In the genomic region with DNA sequence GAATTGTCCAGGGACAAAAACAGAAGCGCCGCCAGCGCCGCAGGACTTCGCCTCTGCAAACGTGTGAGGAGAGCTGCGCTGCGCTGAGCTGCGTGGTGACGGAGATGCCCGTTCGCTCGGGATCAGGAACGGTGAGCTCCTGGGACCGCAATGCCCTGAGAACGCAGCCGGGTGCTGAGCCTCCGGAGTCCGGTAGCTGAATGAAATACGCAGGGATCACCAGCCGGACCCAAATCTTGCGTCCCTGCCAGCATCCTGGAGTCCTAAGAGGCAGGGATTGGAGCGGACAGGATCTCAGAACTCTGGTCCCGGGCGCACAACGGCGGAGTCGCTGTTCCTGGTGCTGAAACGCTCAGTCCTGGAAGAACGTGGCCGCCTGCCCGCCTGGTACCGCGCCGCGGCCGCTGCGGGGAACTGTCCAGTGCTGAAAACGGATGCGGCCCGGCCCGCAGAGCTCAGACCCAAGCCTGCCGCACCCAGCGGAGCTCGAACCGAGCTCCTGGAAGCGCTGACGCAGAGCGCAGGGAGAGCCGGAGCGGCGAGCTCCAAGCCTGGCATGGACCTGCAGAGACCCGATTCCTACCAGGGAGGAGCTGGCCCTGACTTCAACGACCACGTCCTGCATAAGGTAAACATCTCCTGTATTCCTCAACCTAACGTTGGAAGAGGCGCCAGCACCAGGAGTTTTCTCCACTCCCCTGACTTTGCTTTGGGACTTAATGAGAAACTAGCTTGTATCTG, we compare ENCODE assay signal across 8 cellular contexts. TPM values are rescaled to one million over a fixed set of nuclear protein-coding genes. Genes with fewer than 3 reads are reported as not detected.
DNase-seq lines count a peak whose midpoint lies in the region; ATAC-seq and TF ChIP-seq lines count a peak whose summit lies in the region.

No MANE protein-coding gene starts in this region.

- no peaks in the 10 kb centered on the region for H3K36me3 Mint-ChIP-seq in CD4-positive, alpha-beta memory T cell
- no peaks in the 10 kb centered on the region for H3K36me3 Mint-ChIP-seq in activated T-cell treated with anti-CD3 and anti-CD28 coated beads, Interleukin-2, amount 50 U/mL, for 4 hours (ENCODE audit: insufficient read depth)
- H3K36me3 Mint-ChIP-seq in natural killer cell = no peaks in the 10 kb centered on the region
- H3K36me3 Mint-ChIP-seq in stimulated activated memory B cell treated with anti-CD40 and anti-IgM and Interleukin-4, amounts not matched to agents 10 μg/mL and 1 μg/mL and 100 μg/mL, for 72 hours = no peaks in the 10 kb centered on the region

- peaks cover 7% of the 10 kb centered on the region for H3K27me3 ChIP-seq in CD4-positive, alpha-beta memory T cell (ENCODE audit: insufficient read depth, low read length)

- H3K4me1 ChIP-seq in CD4-positive, alpha-beta memory T cell (ENCODE audit: insufficient read depth, low read length) = no peaks in the 10 kb centered on the region

- POLR2A ChIA-PET in CD4-positive, alpha-beta memory T cell (lab: Charles Lee; ENCODE audit: partially characterized antibody) = interaction anchor here (0.9 to 2.4 kb wide), 4 partner anchors 65 to 79 kb away, joined by 5 to 8 read pairs (median 6); a partner anchor contains a TSS

- no peak for TF ChIP-seq CTCF in natural killer cell (IDR thresholded peaks at IDR 0.05)

- intact Hi-C loops in CD4-positive, alpha-beta memory T cell (cut with micrococcal nuclease) = loop anchor here (5.0 kb wide), 1 partner anchor 66 kb away; a partner anchor contains a TSS
- intact Hi-C loops in natural killer cell (cut with micrococcal nuclease) = no loop called here

- peaks cover 0 to 17% (median 2%) of the 10 kb centered on the region in 4 donors for H3K4me1 Mint-ChIP-seq in CD4-positive, alpha-beta memory T cell
- H3K4me1 Mint-ChIP-seq in activated T-cell treated with anti-CD3 and anti-CD28 coated beads, Interleukin-2, amount 50 U/mL, for 4 hours (ENCODE audit: low read depth) = peaks cover 1% of the 10 kb centered on the region
- peaks cover 14 to 21% of the 10 kb centered on the region in 2 donors for H3K4me1 Mint-ChIP-seq in natural killer cell
- H3K4me1 Mint-ChIP-seq in stimulated activated memory B cell treated with anti-CD40 and anti-IgM and Interleukin-4, amounts not matched to agents 10 μg/mL and 1 μg/mL and 100 μg/mL, for 72 hours = no peaks in the 10 kb centered on the region

- H3K27ac Mint-ChIP-seq in CD4-positive, alpha-beta memory T cell = peak overlapping the region in 3 of 7 donors; percentile 41 to 73 (median 62)
- H3K27ac Mint-ChIP-seq in natural killer cell = peak overlapping the region in 1 of 2 donors; percentile 41
- H3K27ac Mint-ChIP-seq in stimulated activated memory B cell treated with anti-CD40 and anti-IgM and Interleukin-4, amounts not matched to agents 10 μg/mL and 1 μg/mL and 100 μg/mL, for 72 hours = no peak overlapping the region

- no peak overlapping the region for H3K4me3 Mint-ChIP-seq in CD4-positive, alpha-beta memory T cell
- H3K4me3 Mint-ChIP-seq in activated T-cell treated with anti-CD3 and anti-CD28 coated beads, Interleukin-2, amount 50 U/mL, for 4 hours = no peak overlapping the region
- H3K4me3 Mint-ChIP-seq in natural killer cell = no peak overlapping the region
- no peak overlapping the region for H3K4me3 Mint-ChIP-seq in stimulated activated memory B cell treated with anti-CD40 and anti-IgM and Interleukin-4, amounts not matched to agents 10 μg/mL and 1 μg/mL and 100 μg/mL, for 72 hours

- H3K9me3 ChIP-seq in CD4-positive, alpha-beta memory T cell (ENCODE audit: control insufficient read depth in 1 of 2, low read length in 2 of 2) = no peaks in the 10 kb centered on the region

- CTCF ChIA-PET in CD4-positive, alpha-beta memory T cell (lab: Charles Lee; ENCODE audit: partially characterized antibody) = interaction anchor here (0.6 to 6.0 kb wide), 5 partner anchors 14 to 88 kb away, joined by 3 to 35 read pairs (median 5); a partner anchor contains a TSS

- H3K36me3 ChIP-seq in CD4-positive, alpha-beta memory T cell (ENCODE audit: insufficient read depth, low read length) = no peaks in the 10 kb centered on the region

- no peak overlapping the region for H3K27ac ChIP-seq in CD4-positive, alpha-beta memory T cell (ENCODE audit: low read depth, low read length)

- H3K27me3 Mint-ChIP-seq in CD4-positive, alpha-beta memory T cell = peaks cover 32 to 38% of the 10 kb centered on the region in 2 donors
- peaks cover 50% of the 10 kb centered on the region for H3K27me3 Mint-ChIP-seq in activated T-cell treated with anti-CD3 and anti-CD28 coated beads, Interleukin-2, amount 50 U/mL, for 4 hours (ENCODE audit: low read depth)
- H3K27me3 Mint-ChIP-seq in natural killer cell (ENCODE audit: low read depth in 2 of 2) = peaks cover 38 to 56% of the 10 kb centered on the region in 2 donors
- H3K27me3 Mint-ChIP-seq in stimulated activated memory B cell treated with anti-CD40 and anti-IgM and Interleukin-4, amounts not matched to agents 10 μg/mL and 1 μg/mL and 100 μg/mL, for 72 hours = peaks cover 52% of the 10 kb centered on the region

- H3K4me3 ChIP-seq in CD4-positive, alpha-beta memory T cell (ENCODE audit: low read length in 2 of 2) = no peak overlapping the region

- peak; percentile 64 to 73 (median 68) for DNase-seq in CD4-positive, alpha-beta memory T cell
- DNase-seq in NCI-H1048 (lab: John Stamatoyannopoulos, UW) (peak; percentile 44), fibroblast of peridontal ligament (ENCODE audit: extremely low read depth) (peak; percentile 33), natural killer cell (peak; percentile 77)
- DNase-seq in activated T-cell treated with anti-CD3 and anti-CD28 coated beads, Interleukin-2, amount 50 U/mL, for 4 hours = peak; percentile 58

- ATAC-seq in activated T-cell treated with anti-CD3 and anti-CD28 coated beads, Interleukin-2, amount 50 U/mL, for 4 hours = peak; percentile 92 to 98
- ATAC-seq in natural killer cell (peak; percentile 95 to 99 (median 99)), HG03108 (IDR thresholded peaks at IDR 0.05; ENCODE audit: unreplicated experiment) (no peak), HG02870 (IDR thresholded peaks at IDR 0.05; ENCODE audit: unreplicated experiment) (no peak)
- peak; percentile 58 for ATAC-seq in stimulated activated memory B cell treated with anti-CD40 and anti-IgM and Interleukin-4, amounts not matched to agents 10 μg/mL and 1 μg/mL and 100 μg/mL, for 72 hours

- peaks cover 0 to 7% (median 1%) of the 10 kb centered on the region in 8 donors for H3K9me3 Mint-ChIP-seq in CD4-positive, alpha-beta memory T cell
- no peaks in the 10 kb centered on the region for H3K9me3 Mint-ChIP-seq in activated T-cell treated with anti-CD3 and anti-CD28 coated beads, Interleukin-2, amount 50 U/mL, for 4 hours
- H3K9me3 Mint-ChIP-seq in natural killer cell = peaks cover 0 to 3% of the 10 kb centered on the region in 2 donors
- no peaks in the 10 kb centered on the region for H3K9me3 Mint-ChIP-seq in stimulated activated memory B cell treated with anti-CD40 and anti-IgM and Interleukin-4, amounts not matched to agents 10 μg/mL and 1 μg/mL and 100 μg/mL, for 72 hours

RNA-seq across cellular contexts. Expression of a gene that starts 41.5 kb away (rescaled TPM):
- under 1 TPM in 1 of 2 experiments, not detected in 1; 0.23 TPM for total RNA-seq in CD4-positive, alpha-beta memory T cell
- polyA plus RNA-seq in CD4-positive, alpha-beta memory T cell = not detected
- not detected for total RNA-seq in activated T-cell treated with anti-CD3 and anti-CD28 coated beads, Interleukin-2, amount 50 U/mL, for 4 hours
- 10 to 100 TPM in 1 of 3 donors, 1 to 10 TPM in 2; 1.9 to 10.6 (median 8.7) TPM for total RNA-seq in natural killer cell

RNA-seq across cellular contexts. Expression of a gene that starts 47.7 kb away (rescaled TPM):
- not detected for total RNA-seq in CD4-positive, alpha-beta memory T cell
- polyA plus RNA-seq in CD4-positive, alpha-beta memory T cell = not detected
- total RNA-seq in activated T-cell treated with anti-CD3 and anti-CD28 coated beads, Interleukin-2, amount 50 U/mL, for 4 hours = not detected
- total RNA-seq in natural killer cell = 1 to 10 TPM; 6.9 to 10.0 (median 8.9) TPM

Comparison
In these comparisons a context has a peak if more than half of its experiments do, and no peak if none do; other contexts are left out.
1. ATAC-seq: peak in activated T-cell treated with anti-CD3 and anti-CD28 coated beads, Interleukin-2, amount 50 U/mL, for 4 hours (2 of 2), natural killer cell (3 of 3) and stimulated activated memory B cell treated with anti-CD40 and anti-IgM and Interleukin-4, amounts not matched to agents 10 μg/mL and 1 μg/mL and 100 μg/mL, for 72 hours (single experiment); none in HG03108 (single experiment) and HG02870 (single experiment).
2. RNA of a gene that starts 47.7 kb away (total RNA-seq): 6.9 to 10.0 TPM in natural killer cell; not detected in CD4-positive, alpha-beta memory T cell and not detected in activated T-cell treated with anti-CD3 and anti-CD28 coated beads, Interleukin-2, amount 50 U/mL, for 4 hours; every median in the first group is over 4 times any median in the second.
3. Peak in every context shown above with its lines, with median percentiles within 50 percentile points of each other: DNase-seq.